Comparison of ENCODE assay signal across 8 cellular contexts in genomic region chr14:34629657-34630529, GRCh38. TPM values are rescaled to one million over a fixed set of nuclear protein-coding genes. Genes with fewer than 3 reads are reported as not detected.
DNase-seq lines count a peak whose midpoint lies in the region; ATAC-seq, FAIRE-seq and TF ChIP-seq lines count a peak whose summit lies in the region.

Gene SNX6, minus strand, starts transcription at chr14:34630148. Its CDS starts 32 bp downstream, at chr14:34630116.

- peak; percentile 33 for TF ChIP-seq POLR2A in esophagus muscularis mucosa (IDR thresholded peaks at IDR 0.05; ENCODE audit: low read depth)

- H3K9me3 ChIP-seq in PC-3 (ENCODE audit: low read length) (no peaks in the 10 kb centered on the region), esophagus muscularis mucosa (no peaks in the 10 kb centered on the region), muscle layer of duodenum (ENCODE audit: control insufficient read depth in 1 of 2, low read length in 2 of 2) (no peaks in the 10 kb centered on the region)

- POLR2A ChIA-PET in PC-3 (lab: Charles Lee; ENCODE audit: unreplicated experiment), result no interaction called here

- TF ChIP-seq CTCF in D721Med (IDR thresholded peaks at IDR 0.05; ENCODE audit: insufficient read depth, missing control alignments) (no peak), GM20000 (IDR thresholded peaks at IDR 0.05; ENCODE audit: extremely low read depth, missing control alignments) (no peak), PC-3 (conservative IDR thresholded peaks at IDR 0.05; ENCODE audit: low read depth, low read length) (no peak), esophagus muscularis mucosa (IDR thresholded peaks at IDR 0.05) (no peak)

- H3K79me2 ChIP-seq in PC-3 (ENCODE audit: low read length), result peaks cover 36% of the 10 kb centered on the region

- H4K20me1 ChIP-seq in PC-3 (ENCODE audit: low read length), result no peaks in the 10 kb centered on the region

- peak; percentile 95 for DNase-seq in D721Med (ENCODE audit: insufficient read length, low spot score)
- peak; percentile 99 for DNase-seq in GM20000 (ENCODE audit: low spot score)
- DNase-seq in HT-29 (ENCODE audit: low spot score), result peak; percentile 58
- DNase-seq in PC-3, result peak; percentile 79
- peak; percentile 84 to 89 for DNase-seq in activated T-cell treated with anti-CD3 and anti-CD28 coated beads, Interleukin-2, amount 50 U/mL, for 48 hours
- DNase-seq in esophagus muscularis mucosa (ENCODE audit: extremely low spot score), result peak; percentile 93
- DNase-seq in stimulated activated CD8-positive, alpha-beta memory T cell treated with anti-CD3 and anti-CD28 coated beads, Interleukin-7, amount 100 ng/mL, for 4 hours (ENCODE audit: low read depth in 2 of 2), result peak; percentile 57 to 80

- H3K9ac ChIP-seq in PC-3 (ENCODE audit: low read length), result peak within 1 kb of the TSS; percentile 93

- FAIRE-seq in D721Med (lab: Jason Lieb, UNC), result no peak

- peak within 1 kb of the TSS; percentile 92 for H2AFZ ChIP-seq in PC-3 (ENCODE audit: low read length)

- 0% methylated on average over 33 of the region's 84 CpGs for WGBS in esophagus muscularis mucosa

- peak within 1 kb of the TSS; percentile 75 for H3K4me3 ChIP-seq in PC-3 (ENCODE audit: low read length)
- peak within 1 kb of the TSS; percentile 77 to 96 (median 86) for H3K4me3 ChIP-seq in esophagus muscularis mucosa
- peak within 1 kb of the TSS; percentile 88 to 94 for H3K4me3 ChIP-seq in muscle layer of duodenum (ENCODE audit: low read depth in 1 of 2, low read length in 2 of 2)

- H3K4me1 ChIP-seq in PC-3 (ENCODE audit: insufficient read depth, low read length) (peaks cover 4% of the 10 kb centered on the region), esophagus muscularis mucosa (peaks cover 12 to 48% (median 43%) of the 10 kb centered on the region in 4 donors), muscle layer of duodenum (ENCODE audit: control insufficient read depth in 1 of 2, insufficient read depth in 2 of 2, low read length in 2 of 2) (peaks cover 5 to 21% of the 10 kb centered on the region in 2 donors)

- H3K9me2 ChIP-seq in PC-3 (replicated peaks; ENCODE audit: low read length), result no peaks in the 10 kb centered on the region

- peak; percentile 95 for ATAC-seq in PC-3

- H3F3A ChIP-seq in PC-3 (ENCODE audit: low read length, unreplicated experiment), result no peaks in the 10 kb centered on the region

- H3K27ac ChIP-seq in PC-3 (ENCODE audit: low read length), result no peak within 1 kb of the TSS
- H3K27ac ChIP-seq in esophagus muscularis mucosa (replicated peaks in 1 of 4), result peak within 1 kb of the TSS; percentile 89 to 95 (median 92)
- H3K27ac ChIP-seq in muscle layer of duodenum (ENCODE audit: low read length), result peak within 1 kb of the TSS; percentile 92

- H3K36me3 ChIP-seq in PC-3 (ENCODE audit: low read depth, low read length) (no peaks in the 10 kb centered on the region), esophagus muscularis mucosa (peaks cover 0 to 7% (median 4%) of the 10 kb centered on the region in 4 donors), muscle layer of duodenum (ENCODE audit: control insufficient read depth in 1 of 2, insufficient read depth in 2 of 2, low read length in 2 of 2) (no peaks in the 10 kb centered on the region)

- intact Hi-C loops in PC-3 (cut with micrococcal nuclease) (no loop called here), esophagus muscularis mucosa (cut with DNase I) (no loop called here)

- peak within 1 kb of the TSS; percentile 85 for H3K4me2 ChIP-seq in PC-3 (ENCODE audit: low read length)

- no TSS peak for BruUV-seq in PC-3 (replicated peaks; lab: Mats Ljungman, UMichigan)

- H3K27me3 ChIP-seq in PC-3 (ENCODE audit: low read length) (no peaks in the 10 kb centered on the region), esophagus muscularis mucosa (no peaks in the 10 kb centered on the region), muscle layer of duodenum (ENCODE audit: low read depth, low read length) (no peaks in the 10 kb centered on the region)

- no peak for TF ChIP-seq EP300 in esophagus muscularis mucosa (IDR thresholded peaks at IDR 0.05)

- CTCF ChIA-PET in PC-3 (lab: Charles Lee), result no interaction called here

RNA-seq across cellular contexts. Expression of gene SNX6, which starts in this region (rescaled TPM):
- 9.4 and 9.8 TPM in 2 replicates for total RNA-seq in HT-29 (2014; rRNA removed; shearing (Covaris generic))
- total RNA-seq in PC-3 (2014; rRNA removed), result 46.8 and 53.9 TPM in 2 replicates
- 10 to 100 TPM; 54.5 to 99.9 (median 73.4) TPM for total RNA-seq in esophagus muscularis mucosa
